ENCODE assay signal across 21 cellular contexts in the genomic region with DNA sequence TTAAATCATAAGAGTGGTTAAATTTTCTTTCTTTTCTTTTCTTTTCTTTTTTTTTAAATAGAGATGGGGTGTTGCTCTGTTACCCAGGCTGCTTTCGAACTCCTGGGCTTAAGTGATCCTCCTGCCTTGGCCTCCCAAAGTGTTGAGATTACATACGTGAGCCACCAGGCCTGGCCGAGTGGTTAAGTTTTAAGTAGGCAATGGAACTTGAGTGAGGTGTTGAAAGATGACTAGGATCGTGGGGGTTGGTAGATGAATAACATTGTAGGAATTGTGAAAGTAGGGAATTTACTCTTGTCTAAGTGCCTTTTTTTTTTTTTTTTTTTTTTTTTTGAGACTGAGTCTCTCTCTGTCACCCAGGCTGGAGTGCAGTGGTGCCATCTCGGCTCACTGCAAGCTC. TPM values are rescaled to one million over a fixed set of nuclear protein-coding genes. Genes with fewer than 3 reads are reported as not detected.
DNase-seq lines count a peak whose midpoint lies in the region; ATAC-seq, FAIRE-seq and TF ChIP-seq lines count a peak whose summit lies in the region.
"Had no signal": no experiment of that assay in that cellular context is flagged by ENCODE, and none has a peak within 500 bp of the region (broad histone marks: within the 10 kb centered on the region; RNA-seq: fewer than 3 reads in every experiment).

No MANE protein-coding gene starts in this region.

- no peak overlapping the region for H2BK15ac ChIP-seq in neuronal stem cell (ENCODE audit: low read length)

- H2BK120ac ChIP-seq in neuronal stem cell (ENCODE audit: low read depth, low read length) = no peak overlapping the region

- H3K27ac ChIP-seq in GM23248 = no peak overlapping the region
- H3K27ac ChIP-seq in left lung = no peak overlapping the region
- no peak overlapping the region for H3K27ac ChIP-seq in neuronal stem cell (replicated peaks; ENCODE audit: low read length)
- H3K27ac ChIP-seq: gastroesophageal sphincter, parathyroid adenoma, right lobe of liver had no signal

- H4K8ac ChIP-seq in neuronal stem cell (ENCODE audit: low read depth, low read length) = no peak overlapping the region

- no peak overlapping the region for H2AFZ ChIP-seq in GM23248
- H2AFZ ChIP-seq in neuronal stem cell (ENCODE audit: low read length) = no peak overlapping the region
- H2AFZ ChIP-seq: parathyroid adenoma had no signal

- no peak overlapping the region for H3K4me3 ChIP-seq in GM23248
- H3K4me3 ChIP-seq in left lung = no peak overlapping the region
- no peak overlapping the region for H3K4me3 ChIP-seq in neuronal stem cell (ENCODE audit: low read length in 2 of 2)
- H3K4me3 ChIP-seq: gastroesophageal sphincter, right lobe of liver had no signal

- H3K4me1 ChIP-seq in GM23248 (ENCODE audit: insufficient read depth) (no peaks in the 10 kb centered on the region), left lung (no peaks in the 10 kb centered on the region), neuronal stem cell (ENCODE audit: control insufficient read depth in 2 of 2, insufficient read depth in 1 of 2, low read depth in 1 of 2, low read length in 2 of 2) (no peaks in the 10 kb centered on the region)
- H3K4me1 ChIP-seq: gastroesophageal sphincter, parathyroid adenoma, right lobe of liver had no signal

- no peak overlapping the region for H2BK12ac ChIP-seq in neuronal stem cell (ENCODE audit: low read length)

- peaks cover 22% of the 10 kb centered on the region for H3K79me2 ChIP-seq in GM23248 (ENCODE audit: insufficient read depth)
- H3K79me2 ChIP-seq: parathyroid adenoma had no signal

- no peak overlapping the region for H3K9ac ChIP-seq in GM23248
- H3K9ac ChIP-seq in neuronal stem cell (ENCODE audit: low read depth, low read length, poor library complexity) = no peak overlapping the region
- H3K9ac ChIP-seq: parathyroid adenoma had no signal

- peaks cover 66% of the 10 kb centered on the region for H3K36me3 ChIP-seq in GM23248 (ENCODE audit: low read depth)
- peaks cover 0 to 72% of the 10 kb centered on the region in 2 donors for H3K36me3 ChIP-seq in left lung
- H3K36me3 ChIP-seq in neuronal stem cell (replicated peaks in 1 of 2; ENCODE audit: control insufficient read depth in 2 of 2, insufficient read depth in 2 of 2, low read length in 2 of 2) = peaks cover 13 to 98% of the 10 kb centered on the region in 2 donors

- no peak for ATAC-seq in HG03108 (IDR thresholded peaks at IDR 0.05; ENCODE audit: unreplicated experiment)
- no peak for ATAC-seq in left lung
- ATAC-seq: activated naive CD4-positive, alpha-beta T cell treated with anti-CD3 and anti-CD28 coated beads, Interleukin-2, amount 50 U/mL, for 72 hours; gastroesophageal sphincter; HepG2; naive thymus-derived CD4-positive, alpha-beta T cell; right lobe of liver had no signal

- no peak overlapping the region for H4K91ac ChIP-seq in neuronal stem cell (ENCODE audit: low read depth, low read length, poor library complexity)

- no peaks in the 10 kb centered on the region for H3K9me2 ChIP-seq in GM23248 (ENCODE audit: insufficient read depth)

- no peak for TF ChIP-seq CTCF in left lung (IDR thresholded peaks at IDR 0.05)

- intact Hi-C loops in left lung (cut with DNase I) = no loop called here

- no peak overlapping the region for H3K14ac ChIP-seq in neuronal stem cell (ENCODE audit: low read length)

- no peaks in the 10 kb centered on the region for H3K27me3 ChIP-seq in GM23248 (replicated peaks; ENCODE audit: insufficient read depth)
- H3K27me3 ChIP-seq in left lung = no peaks in the 10 kb centered on the region
- no peaks in the 10 kb centered on the region for H3K27me3 ChIP-seq in neuronal stem cell (ENCODE audit: control insufficient read depth in 3 of 3, insufficient read depth in 3 of 3, low read depth in 1 of 3, low read length in 3 of 3)
- H3K27me3 ChIP-seq: gastroesophageal sphincter, right lobe of liver had no signal

- no peak overlapping the region for H3K4me2 ChIP-seq in GM23248 (ENCODE audit: unreplicated experiment)
- no peak overlapping the region for H3K4me2 ChIP-seq in neuronal stem cell (ENCODE audit: insufficient read depth, low read length, poor library complexity, severe bottlenecking)

- no peak overlapping the region for H3K18ac ChIP-seq in neuronal stem cell (ENCODE audit: low read length)

- no peak overlapping the region for H2BK5ac ChIP-seq in neuronal stem cell (ENCODE audit: low read length)

- no peak overlapping the region for H3K23ac ChIP-seq in neuronal stem cell (ENCODE audit: low read depth, low read length, poor library complexity)

- H4K20me1 ChIP-seq in GM23248 (ENCODE audit: insufficient read depth) = no peaks in the 10 kb centered on the region

- no peaks in the 10 kb centered on the region for H3K79me1 ChIP-seq in neuronal stem cell (ENCODE audit: low read depth, low read length)

- no peaks in the 10 kb centered on the region for H3F3A ChIP-seq in GM23248 (ENCODE audit: insufficient read depth)

- 67 to 71% methylated on average over 5 of the region's 5 CpGs for WGBS in GM23248 (ENCODE audit: low coverage in 1 of 2, low lambda C conversion rate in 2 of 2, missing lambda C conversion rate in 2 of 2), 2 experiments
- 100% methylated on average over 1 of the region's 5 CpGs; no CpG with 5 or more reads in 1 of the 2 donors for WGBS in neuronal stem cell (ENCODE audit: extremely low coverage in 2 of 2, insufficient read length in 2 of 2, insufficient replicate concordance in 1 of 2), 2 donors

- H3K9me3 ChIP-seq in GM23248 (ENCODE audit: low read depth) (no peaks in the 10 kb centered on the region), left lung (no peaks in the 10 kb centered on the region), neuronal stem cell (replicated peaks in 1 of 2; ENCODE audit: control insufficient read depth in 2 of 2, insufficient read depth in 1 of 2, low read depth in 1 of 2, low read length in 2 of 2) (no peaks in the 10 kb centered on the region)
- H3K9me3 ChIP-seq: gastroesophageal sphincter, right lobe of liver had no signal

- no peak overlapping the region for H2AK5ac ChIP-seq in neuronal stem cell (ENCODE audit: low read depth, low read length)

- in situ Hi-C loops in GM23248 (cut with MboI) = no loop called here

- DNase-seq in AG08395 (ENCODE audit: low spot score) (peak; percentile 21), GM23248 (peak; percentile 56), astrocyte of the hippocampus (ENCODE audit: low read depth, low spot score) (peak; percentile 14), glomerular visceral epithelial cell (ENCODE audit: extremely low spot score) (peak; percentile 50), frontal cortex (ENCODE audit: low spot score in 2 of 2) (no peak), left lung (no peak), neuronal stem cell (ENCODE audit: low spot score) (no peak)
- DNase-seq: activated CD4-positive, CD25-positive, alpha-beta regulatory T cell treated with anti-CD3 and anti-CD28 coated beads, Interleukin-2, amount 50 U/mL, for 72 hours; CD4-positive, alpha-beta memory T cell; dermis blood vessel endothelial cell; naive thymus-derived CD4-positive, alpha-beta T cell; NCI-H1417 treated with DMSO at 0.1 percent for 48 hours; NCI-H526; right lobe of liver had no signal

- no peak overlapping the region for H3K4ac ChIP-seq in neuronal stem cell (ENCODE audit: low read length)

- no peak for FAIRE-seq in frontal cortex (lab: Jason Lieb, UNC)
- FAIRE-seq: endothelial cell of umbilical vein, GM18507, HepG2 had no signal

RNA-seq across cellular contexts. Expression of a gene that starts 9.9 kb away (rescaled TPM):
- 28.3 and 43.4 TPM in 2 replicates for total RNA-seq in GM23248 (2014; rRNA removed; shearing (Covaris generic))
- 22.7 and 23.2 TPM in 2 replicates for polyA plus RNA-seq in GM23248 (2016; fragmentation: Nextera tagmentation; extraction: Ambion mirVana)
- total RNA-seq in frontal cortex = 11.8 TPM
- 10 to 100 TPM; 23.1 to 29.7 TPM for total RNA-seq in left lung
- polyA plus RNA-seq in neuronal stem cell (2013, experiment 1 of 2) = 89.2 TPM
- polyA plus RNA-seq in neuronal stem cell (2013, experiment 2 of 2) = 86.2 TPM

RNA-seq across cellular contexts. Expression of a gene that starts 49.5 kb away (rescaled TPM):
- 13.5 and 16.5 TPM in 2 replicates for total RNA-seq in GM23248 (2014; rRNA removed; shearing (Covaris generic))
- polyA plus RNA-seq in GM23248 (2016; fragmentation: Nextera tagmentation; extraction: Ambion mirVana) = 18.4 and 19.5 TPM in 2 replicates
- 4.9 TPM for total RNA-seq in frontal cortex
- total RNA-seq in left lung = 10 to 100 TPM; 36.4 to 66.6 TPM
- 2.0 TPM for polyA plus RNA-seq in neuronal stem cell (2013, experiment 1 of 2)
- polyA plus RNA-seq in neuronal stem cell (2013, experiment 2 of 2) = 2.0 TPM

Comparison
In these comparisons a context has a peak if more than half of its experiments do, and no peak if none do; other contexts are left out.
1. DNase-seq: peak in AG08395 (single experiment), GM23248 (single experiment), astrocyte of the hippocampus (single experiment) and glomerular visceral epithelial cell (single experiment); none in frontal cortex (0 of 2), left lung (0 of 2) and neuronal stem cell (single experiment).